Comparison of ENCODE assay signal across 1 cellular context in genomic region chr1:206489980-206490534, GRCh38.
TF ChIP-seq lines count a peak whose summit lies in the region.

No MANE protein-coding gene starts in this region.

TF ChIP-seq in GM12878, 131 proteins besides CTCF, POLR2A, EP300 and RAD21 (continued from another document and continues in another):
- TF ChIP-seq PBX3 (IDR thresholded peaks at IDR 0.05; ENCODE audit: insufficient replicate concordance, low read depth, low read length) (no peak), ZBTB40 (IDR thresholded peaks at IDR 0.05; ENCODE audit: borderline replicate concordance) (no peak), SIX5 (IDR thresholded peaks at IDR 0.05; ENCODE audit: low read depth, low read length, severe bottlenecking) (no peak), FOXK2 (IDR thresholded peaks at IDR 0.05) (no peak), ZBED1 (IDR thresholded peaks at IDR 0.05; ENCODE audit: borderline replicate concordance) (no peak), SMC3 (IDR thresholded peaks at IDR 0.05; ENCODE audit: borderline replicate concordance, low read length) (peak; percentile 92), DPF2 (IDR thresholded peaks at IDR 0.05) (no peak), MEF2A (IDR thresholded peaks at IDR 0.05; ENCODE audit: insufficient read depth, low read depth, low read length) (no peak), PRDM15 (CRISPR knock-in tag; IDR thresholded peaks at IDR 0.05) (no peak), TBL1XR1 (IDR thresholded peaks at IDR 0.05; ENCODE audit: low read depth, low read length) (no peak), E2F8 (IDR thresholded peaks at IDR 0.05; ENCODE audit: low read depth, partially characterized antibody) (no peak), PAX5 (IDR thresholded peaks at IDR 0.05; ENCODE audit: borderline replicate concordance, low read depth, low read length) (no peak), SMARCA5 (IDR thresholded peaks at IDR 0.05) (peak; percentile 49; the same call in 1 of the 2 replicates), HSF1 (IDR thresholded peaks at IDR 0.05; ENCODE audit: low read depth, low read length) (no peak), ZBTB33 (IDR thresholded peaks at IDR 0.05) (peak; percentile 99), SMAD1 (IDR thresholded peaks at IDR 0.05; ENCODE audit: low read depth, partially characterized antibody) (no peak), NKRF (conservative IDR thresholded peaks at IDR 0.05) (no peak), ATF3 (IDR thresholded peaks at IDR 0.05; ENCODE audit: borderline replicate concordance, extremely low read depth, low read depth, low read length) (no peak), CBX5 (IDR thresholded peaks at IDR 0.05; ENCODE audit: low read depth) (no peak), BRCA1 (IDR thresholded peaks at IDR 0.05; ENCODE audit: low read depth, low read length) (no peak), WRNIP1 (IDR thresholded peaks at IDR 0.05; ENCODE audit: borderline replicate concordance, low read depth, low read length) (0 out of 2 replicates have a peak, but pooled peaks have one; percentile 53), REST (IDR thresholded peaks at IDR 0.05; ENCODE audit: low read depth, low read length) (no peak), BCL11A (IDR thresholded peaks at IDR 0.05; ENCODE audit: low read depth, low read length) (no peak), LARP7 (IDR thresholded peaks at IDR 0.05) (no peak), SKIL (IDR thresholded peaks at IDR 0.05; ENCODE audit: low read depth, poor library complexity, severe bottlenecking) (no peak), POLR2AphosphoS2 (IDR thresholded peaks at IDR 0.05; ENCODE audit: low read depth, low read length) (no peak), NR2C2 (IDR thresholded peaks at IDR 0.05; ENCODE audit: borderline replicate concordance, control insufficient read depth, insufficient read length, low read depth) (no peak), EGR1 (IDR thresholded peaks at IDR 0.05; ENCODE audit: borderline replicate concordance in 1 of 2, low read depth in 2 of 2, low read length in 2 of 2) (no peak), PML (IDR thresholded peaks at IDR 0.05; ENCODE audit: low read length) (no peak), NFYA (IDR thresholded peaks at IDR 0.05; ENCODE audit: borderline replicate concordance, low read depth, low read length) (no peak), CHD4 (IDR thresholded peaks at IDR 0.05) (no peak)
